In the genomic region with DNA sequence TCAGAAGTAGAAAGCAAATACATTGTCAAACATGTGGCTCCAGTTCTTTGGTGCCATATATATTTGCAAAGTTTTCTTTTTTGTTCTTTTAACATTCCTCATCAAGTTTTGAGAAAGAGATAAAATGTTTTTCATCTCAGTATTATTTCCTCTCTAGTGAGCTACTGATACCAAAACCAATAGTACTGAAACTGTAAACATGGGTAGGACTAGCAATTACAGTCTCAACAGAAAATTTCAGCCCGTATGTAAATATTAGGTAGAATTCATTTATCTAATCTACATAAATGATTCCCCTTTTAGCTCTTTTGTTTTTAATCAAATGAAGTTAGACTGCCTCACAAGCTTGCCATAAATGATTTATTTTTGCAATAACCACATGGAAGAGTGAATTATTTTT, we compare ENCODE assay signal across 15 cellular contexts. TPM values are rescaled to one million over a fixed set of nuclear protein-coding genes. Genes with fewer than 3 reads are reported as not detected.
DNase-seq lines count a peak whose midpoint lies in the region; ATAC-seq and TF ChIP-seq lines count a peak whose summit lies in the region.
"Had no signal": no experiment of that assay in that cellular context is flagged by ENCODE, and none has a peak within 500 bp of the region (broad histone marks: within the 10 kb centered on the region; RNA-seq: fewer than 3 reads in every experiment).

No MANE protein-coding gene starts in this region.

- TF ChIP-seq CTCF in vagina (IDR thresholded peaks at IDR 0.05) = no peak

- no peak for TF ChIP-seq POLR2A in vagina (IDR thresholded peaks at IDR 0.05)

- H3K4me3 ChIP-seq in vagina = no peak overlapping the region
- H3K4me3 ChIP-seq: breast epithelium had no signal

- intact Hi-C loops in vagina (cut with DNase I) = no loop called here

- no peaks in the 10 kb centered on the region for H3K4me1 ChIP-seq in vagina
- H3K4me1 ChIP-seq: breast epithelium had no signal

- H3K27ac ChIP-seq in vagina = no peak overlapping the region
- H3K27ac ChIP-seq: breast epithelium had no signal

- DNase-seq in left lobe of liver (ENCODE audit: low spot score) (no peak), vagina (ENCODE audit: extremely low spot score in 2 of 2) (no peak)
- DNase-seq: COR-L47, Kasumi-1, left cardiac atrium, posterior cingulate gyrus, SW 1271 had no signal

- peaks cover 4 to 29% of the 10 kb centered on the region in 2 donors for H3K36me3 ChIP-seq in vagina
- H3K36me3 ChIP-seq: breast epithelium had no signal

- no peaks in the 10 kb centered on the region for H3K27me3 ChIP-seq in vagina
- H3K27me3 ChIP-seq: breast epithelium had no signal

- ATAC-seq in GM18511 (IDR thresholded peaks at IDR 0.05; ENCODE audit: unreplicated experiment) = peak; percentile 76
- ATAC-seq in GM19468 (IDR thresholded peaks at IDR 0.05; ENCODE audit: extremely low read depth, unreplicated experiment) = peak; percentile 63
- ATAC-seq in HG02763 (IDR thresholded peaks at IDR 0.05; ENCODE audit: unreplicated experiment) = peak; percentile 78
- ATAC-seq in HG03520 (IDR thresholded peaks at IDR 0.05; ENCODE audit: unreplicated experiment) = peak; percentile 57
- no peak for ATAC-seq in HG02588 (IDR thresholded peaks at IDR 0.05; ENCODE audit: unreplicated experiment)
- ATAC-seq in left lobe of liver = no peak
- ATAC-seq in HG02870 (IDR thresholded peaks at IDR 0.05; ENCODE audit: unreplicated experiment) = no peak
- ATAC-seq: left cardiac atrium, WTC11 had no signal

- H3K9me3 ChIP-seq in vagina = peaks cover 5% of the 10 kb centered on the region
- H3K9me3 ChIP-seq: breast epithelium had no signal

RNA-seq across cellular contexts. Expression of a gene that starts 21.4 kb away (rescaled TPM):
- 21.0 TPM for total RNA-seq in left lobe of liver
- 24.3 TPM for total RNA-seq in vagina

Comparison
In these comparisons a context has a peak if more than half of its experiments do, and no peak if none do; other contexts are left out.
1. ATAC-seq: peak in GM18511 (single experiment), GM19468 (single experiment), HG02763 (single experiment) and HG03520 (single experiment); none in HG02588 (single experiment), left lobe of liver (single experiment) and HG02870 (single experiment).